1 cellular context compared by ENCODE assay signal in the genomic region with DNA sequence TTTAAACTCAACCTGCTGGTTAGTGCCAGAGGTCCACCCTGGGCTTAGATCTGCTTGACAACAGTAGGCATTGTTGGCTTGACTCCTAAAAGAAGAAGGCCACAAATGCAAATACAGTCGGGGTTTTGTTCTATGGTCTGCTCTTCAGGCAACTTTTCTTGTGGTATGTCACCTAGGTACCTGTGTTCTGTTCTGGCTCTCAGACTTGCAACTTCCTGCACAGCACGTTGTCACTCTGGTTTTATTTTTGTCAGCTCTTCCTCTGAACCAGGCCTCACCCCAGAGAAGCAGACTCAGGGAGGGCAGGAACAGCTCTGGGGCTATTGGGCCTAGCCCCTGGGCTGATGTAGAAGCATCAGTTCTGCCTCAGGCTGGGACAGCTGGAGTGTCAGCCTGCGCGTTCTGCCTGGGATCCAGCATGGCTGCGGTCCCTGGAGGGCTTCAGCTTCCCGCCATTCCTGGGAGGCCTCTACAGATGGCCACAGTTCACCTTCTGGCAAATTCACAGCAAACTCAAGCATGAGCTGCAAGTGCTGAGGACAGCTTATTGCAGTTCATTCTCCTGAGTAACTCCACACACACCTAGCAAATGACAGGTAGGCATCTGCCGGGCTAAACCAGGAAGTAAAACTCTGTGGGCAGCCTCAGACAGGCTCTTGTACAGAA.
TF ChIP-seq lines count a peak whose summit lies in the region.

No MANE protein-coding gene starts in this region.

TF ChIP-seq in GM23338, 12 proteins besides CTCF, POLR2A, EP300 and RAD21:
- no peak for TF ChIP-seq EZH2 (IDR thresholded peaks at IDR 0.05; ENCODE audit: low read depth, unreplicated experiment)
- TF ChIP-seq ZNF114 (CRISPR knock-in tag; IDR thresholded peaks at IDR 0.05): no peak
- no peak for TF ChIP-seq ZNF331 (CRISPR knock-in tag; IDR thresholded peaks at IDR 0.05; ENCODE audit: low read depth)
- TF ChIP-seq REST (IDR thresholded peaks at IDR 0.05; ENCODE audit: unreplicated experiment): no peak
- TF ChIP-seq, protein P1, sequence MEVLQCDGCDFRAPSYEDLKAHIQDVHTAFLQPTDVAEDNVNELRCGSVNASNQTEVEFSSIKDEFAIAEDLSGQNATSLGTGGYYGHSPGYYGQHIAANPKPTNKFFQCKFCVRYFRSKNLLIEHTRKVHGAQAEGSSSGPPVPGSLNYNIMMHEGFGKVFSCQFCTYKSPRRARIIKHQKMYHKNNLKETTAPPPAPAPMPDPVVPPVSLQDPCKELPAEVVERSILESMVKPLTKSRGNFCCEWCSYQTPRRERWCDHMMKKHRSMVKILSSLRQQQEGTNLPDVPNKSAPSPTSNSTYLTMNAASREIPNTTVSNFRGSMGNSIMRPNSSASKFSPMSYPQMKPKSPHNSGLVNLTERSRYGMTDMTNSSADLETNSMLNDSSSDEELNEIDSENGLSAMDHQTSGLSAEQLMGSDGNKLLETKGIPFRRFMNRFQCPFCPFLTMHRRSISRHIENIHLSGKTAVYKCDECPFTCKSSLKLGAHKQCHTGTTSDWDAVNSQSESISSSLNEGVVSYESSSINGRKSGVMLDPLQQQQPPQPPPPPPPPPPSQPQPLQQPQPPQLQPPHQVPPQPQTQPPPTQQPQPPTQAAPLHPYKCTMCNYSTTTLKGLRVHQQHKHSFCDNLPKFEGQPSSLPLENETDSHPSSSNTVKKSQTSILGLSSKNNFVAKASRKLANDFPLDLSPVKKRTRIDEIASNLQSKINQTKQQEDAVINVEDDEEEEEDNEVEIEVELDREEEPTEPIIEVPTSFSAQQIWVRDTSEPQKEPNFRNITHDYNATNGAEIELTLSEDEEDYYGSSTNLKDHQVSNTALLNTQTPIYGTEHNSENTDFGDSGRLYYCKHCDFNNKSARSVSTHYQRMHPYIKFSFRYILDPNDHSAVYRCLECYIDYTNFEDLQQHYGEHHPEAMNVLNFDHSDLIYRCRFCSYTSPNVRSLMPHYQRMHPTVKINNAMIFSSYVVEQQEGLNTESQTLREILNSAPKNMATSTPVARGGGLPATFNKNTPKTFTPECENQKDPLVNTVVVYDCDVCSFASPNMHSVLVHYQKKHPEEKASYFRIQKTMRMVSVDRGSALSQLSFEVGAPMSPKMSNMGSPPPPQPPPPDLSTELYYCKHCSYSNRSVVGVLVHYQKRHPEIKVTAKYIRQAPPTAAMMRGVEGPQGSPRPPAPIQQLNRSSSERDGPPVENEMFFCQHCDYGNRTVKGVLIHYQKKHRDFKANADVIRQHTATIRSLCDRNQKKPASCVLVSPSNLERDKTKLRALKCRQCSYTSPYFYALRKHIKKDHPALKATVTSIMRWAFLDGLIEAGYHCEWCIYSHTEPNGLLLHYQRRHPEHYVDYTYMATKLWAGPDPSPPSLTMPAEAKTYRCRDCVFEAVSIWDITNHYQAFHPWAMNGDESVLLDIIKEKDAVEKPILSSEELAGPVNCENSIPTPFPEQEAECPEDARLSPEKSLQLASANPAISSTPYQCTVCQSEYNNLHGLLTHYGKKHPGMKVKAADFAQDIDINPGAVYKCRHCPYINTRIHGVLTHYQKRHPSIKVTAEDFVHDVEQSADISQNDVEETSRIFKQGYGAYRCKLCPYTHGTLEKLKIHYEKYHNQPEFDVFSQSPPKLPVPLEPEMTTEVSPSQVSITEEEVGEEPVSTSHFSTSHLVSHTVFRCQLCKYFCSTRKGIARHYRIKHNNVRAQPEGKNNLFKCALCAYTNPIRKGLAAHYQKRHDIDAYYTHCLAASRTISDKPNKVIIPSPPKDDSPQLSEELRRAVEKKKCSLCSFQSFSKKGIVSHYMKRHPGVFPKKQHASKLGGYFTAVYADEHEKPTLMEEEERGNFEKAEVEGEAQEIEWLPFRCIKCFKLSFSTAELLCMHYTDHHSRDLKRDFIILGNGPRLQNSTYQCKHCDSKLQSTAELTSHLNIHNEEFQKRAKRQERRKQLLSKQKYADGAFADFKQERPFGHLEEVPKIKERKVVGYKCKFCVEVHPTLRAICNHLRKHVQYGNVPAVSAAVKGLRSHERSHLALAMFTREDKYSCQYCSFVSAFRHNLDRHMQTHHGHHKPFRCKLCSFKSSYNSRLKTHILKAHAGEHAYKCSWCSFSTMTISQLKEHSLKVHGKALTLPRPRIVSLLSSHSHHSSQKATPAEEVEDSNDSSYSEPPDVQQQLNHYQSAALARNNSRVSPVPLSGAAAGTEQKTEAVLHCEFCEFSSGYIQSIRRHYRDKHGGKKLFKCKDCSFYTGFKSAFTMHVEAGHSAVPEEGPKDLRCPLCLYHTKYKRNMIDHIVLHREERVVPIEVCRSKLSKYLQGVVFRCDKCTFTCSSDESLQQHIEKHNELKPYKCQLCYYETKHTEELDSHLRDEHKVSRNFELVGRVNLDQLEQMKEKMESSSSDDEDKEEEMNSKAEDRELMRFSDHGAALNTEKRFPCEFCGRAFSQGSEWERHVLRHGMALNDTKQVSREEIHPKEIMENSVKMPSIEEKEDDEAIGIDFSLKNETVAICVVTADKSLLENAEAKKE (CRISPR knock-in tag; IDR thresholded peaks at IDR 0.05): no peak
- no peak for TF ChIP-seq ETS1 (IDR thresholded peaks at IDR 0.05)
- TF ChIP-seq JUNB (IDR thresholded peaks at IDR 0.05; ENCODE audit: unreplicated experiment): no peak
- TF ChIP-seq NANOG (IDR thresholded peaks at IDR 0.05; ENCODE audit: borderline replicate concordance): no peak
- no peak for TF ChIP-seq EZH2phosphoT487 (IDR thresholded peaks at IDR 0.05; ENCODE audit: unreplicated experiment)
- TF ChIP-seq CREB1 (CRISPR knock-in tag; IDR thresholded peaks at IDR 0.05; ENCODE audit: low read depth): no peak
